8 cellular contexts compared by ENCODE assay signal in the genomic region with DNA sequence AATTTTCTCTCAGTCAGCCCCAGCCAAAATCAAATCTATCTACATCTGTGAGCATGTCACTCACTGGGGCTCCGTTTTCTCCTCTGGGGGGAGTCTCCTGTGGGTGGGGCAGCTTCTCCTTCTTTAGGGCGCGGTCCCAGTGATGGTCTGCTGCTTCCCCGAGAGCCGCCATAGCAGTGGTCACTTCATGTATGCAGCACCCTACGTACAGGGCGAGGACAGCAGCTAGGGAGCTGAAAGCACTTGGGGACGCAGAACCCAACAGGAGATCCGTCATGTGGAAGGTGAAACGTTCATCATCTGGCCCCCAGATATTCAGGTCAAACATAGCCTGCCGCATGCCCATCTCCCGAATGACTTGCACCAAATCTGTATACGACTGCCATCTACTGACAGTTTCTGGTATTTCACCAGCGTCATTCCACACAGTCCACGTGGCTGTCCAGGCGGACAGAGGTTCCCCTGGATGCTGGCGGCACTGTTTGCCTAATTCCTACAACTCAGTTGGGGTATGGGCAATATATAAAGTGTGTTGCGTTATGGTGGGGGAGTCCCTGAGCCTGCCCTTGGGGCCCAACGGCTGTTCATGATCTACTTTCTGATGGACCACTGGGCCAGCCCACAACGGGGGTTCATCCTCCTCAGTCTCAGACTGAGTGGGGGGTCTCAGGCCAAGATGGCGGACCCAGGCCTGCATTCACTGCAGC.
DNase-seq lines count a peak whose midpoint lies in the region; ATAC-seq and TF ChIP-seq lines count a peak whose summit lies in the region.

No MANE protein-coding gene starts in this region.

- H3K27me3 ChIP-seq in GM23338 (ENCODE audit: insufficient read depth) (no peaks in the 10 kb centered on the region), PC-9 (ENCODE audit: insufficient read depth, low read depth) (no peaks in the 10 kb centered on the region), thoracic aorta (replicated peaks; ENCODE audit: insufficient read depth) (no peaks in the 10 kb centered on the region)

- no peak overlapping the region for H3K4me3 Mint-ChIP-seq in CD14-positive monocyte
- H3K4me3 Mint-ChIP-seq in GM23338: no peak overlapping the region

- H3K4me1 ChIP-seq in GM23338 (ENCODE audit: insufficient read depth) (no peaks in the 10 kb centered on the region), PC-9 (replicated peaks; ENCODE audit: insufficient read depth) (no peaks in the 10 kb centered on the region), thoracic aorta (ENCODE audit: control insufficient read depth in 1 of 2, low read depth in 2 of 2) (no peaks in the 10 kb centered on the region)

- H3F3A ChIP-seq in GM23338 (replicated peaks; ENCODE audit: low read depth) (no peaks in the 10 kb centered on the region), PC-9 (ENCODE audit: insufficient read depth, low read depth) (no peaks in the 10 kb centered on the region)

- H3K27ac ChIP-seq in GM23338 (ENCODE audit: low read depth) (no peak overlapping the region), PC-9 (no peak overlapping the region), thoracic aorta (no peak overlapping the region)

- H3K4me2 ChIP-seq in GM23338 (no peak overlapping the region), PC-9 (no peak overlapping the region)

- H3K9me2 ChIP-seq in GM23338 (ENCODE audit: insufficient read depth) (0 out of 2 replicates have a peak, but pooled peaks cover 2% of the 10 kb centered on the region), PC-9 (ENCODE audit: insufficient read depth) (no peaks in the 10 kb centered on the region)

- CTCF ChIA-PET in PC-9 (lab: Charles Lee): no interaction called here

- ATAC-seq in GM23338 (peak; percentile 65), thoracic aorta (ENCODE audit: insufficient number of reproducible peaks, low FRiP score, low read depth) (no peak)

- H3K36me3 Mint-ChIP-seq in CD14-positive monocyte (no peaks in the 10 kb centered on the region), GM23338 (ENCODE audit: low read depth) (peaks cover 29% of the 10 kb centered on the region)

- H3K9me3 Mint-ChIP-seq in CD14-positive monocyte (peaks cover 6 to 17% (median 12%) of the 10 kb centered on the region in 7 donors), GM23338 (peaks cover 29% of the 10 kb centered on the region)

- POLR2A ChIA-PET in PC-9 (lab: Charles Lee; ENCODE audit: unreplicated experiment): no interaction called here

- no peak for DNase-seq in CD14-positive monocyte (ENCODE audit: low spot score)
- DNase-seq in GM23338 (ENCODE audit: low spot score): peak; percentile 62
- DNase-seq in PC-9: peak in 1 of 2 experiments; percentile 12
- DNase-seq in head of caudate nucleus: peak in 22 of 42 donors; percentile 8 to 71 (median 30)
- DNase-seq in thoracic aorta (ENCODE audit: low spot score): no peak
- no peak for DNase-seq in mucosa of gallbladder (ENCODE audit: low spot score)
- no peak for DNase-seq in HPDE6-E6E7 (ENCODE audit: extremely low spot score)
- no peak for DNase-seq in NCI-H2107 treated with DMSO at 0.1 percent for 48 hours (lab: John Stamatoyannopoulos, UW; ENCODE audit: unreplicated experiment)

- H3K36me3 ChIP-seq in GM23338 (ENCODE audit: insufficient read depth) (0 out of 2 replicates have a peak, but pooled peaks cover 17% of the 10 kb centered on the region), PC-9 (ENCODE audit: low read depth) (no peaks in the 10 kb centered on the region), thoracic aorta (no peaks in the 10 kb centered on the region)

- H3K4me1 Mint-ChIP-seq in CD14-positive monocyte (peaks cover 11% of the 10 kb centered on the region), GM23338 (peaks cover 8% of the 10 kb centered on the region)

- peaks cover 12% of the 10 kb centered on the region for H3K9me3 ChIP-seq in PC-9 (ENCODE audit: insufficient read depth, low read depth)
- no peaks in the 10 kb centered on the region for H3K9me3 ChIP-seq in thoracic aorta

- no peak overlapping the region for H3K4me3 ChIP-seq in GM23338
- no peak overlapping the region for H3K4me3 ChIP-seq in PC-9
- H3K4me3 ChIP-seq in thoracic aorta: no peak overlapping the region

- TF ChIP-seq CTCF in CD14-positive monocyte (IDR thresholded peaks at IDR 0.05) (peak; percentile 39), GM23338 (conservative IDR thresholded peaks at IDR 0.05; ENCODE audit: low read depth in 2 of 2) (peak; percentile 62 to 79), PC-9 (conservative IDR thresholded peaks at IDR 0.05) (peak; percentile 62), thoracic aorta (IDR thresholded peaks at IDR 0.05) (peak; percentile 36)

- H3K27me3 Mint-ChIP-seq in CD14-positive monocyte (ENCODE audit: low read depth in 3 of 3) (peaks cover 0 to 3% (median 1%) of the 10 kb centered on the region in 3 donors), GM23338 (ENCODE audit: insufficient read depth, low read depth, poor library complexity) (peaks cover 4% of the 10 kb centered on the region)

- BruUV-seq in PC-9 (replicated peaks; lab: Mats Ljungman, UMichigan): no TSS peak

- H2AFZ ChIP-seq in GM23338 (no peak overlapping the region), PC-9 (no peak overlapping the region)

- no peaks in the 10 kb centered on the region for H3K79me2 ChIP-seq in GM23338 (replicated peaks; ENCODE audit: insufficient read depth)
- no peaks in the 10 kb centered on the region for H3K79me2 ChIP-seq in PC-9 (ENCODE audit: low read depth)

- H4K20me1 ChIP-seq in GM23338 (replicated peaks; ENCODE audit: insufficient read depth) (no peaks in the 10 kb centered on the region), PC-9 (ENCODE audit: insufficient read depth) (no peaks in the 10 kb centered on the region)

- intact Hi-C loops in CD14-positive monocyte (cut with micrococcal nuclease): no loop called here
- intact Hi-C loops in PC-9 (cut with micrococcal nuclease; ENCODE audit: unreplicated experiment): loop anchor here (10.0 kb wide), 1 partner anchor 799 kb away; a partner anchor contains a TSS
- intact Hi-C loops in head of caudate nucleus (cut with DNase I): no loop called here

- H3K27ac Mint-ChIP-seq in CD14-positive monocyte (peak overlapping the region in 2 of 7 donors; percentile 10 to 30), GM23338 (no peak overlapping the region)

TF ChIP-seq in GM23338, 12 proteins besides CTCF, POLR2A, EP300 and RAD21:
- TF ChIP-seq ZNF114 (CRISPR knock-in tag; IDR thresholded peaks at IDR 0.05) (no peak), JUNB (IDR thresholded peaks at IDR 0.05; ENCODE audit: unreplicated experiment) (no peak), ZNF331 (CRISPR knock-in tag; IDR thresholded peaks at IDR 0.05; ENCODE audit: low read depth) (no peak), EZH2 (IDR thresholded peaks at IDR 0.05; ENCODE audit: low read depth, unreplicated experiment) (no peak), STAT1 (IDR thresholded peaks at IDR 0.05; ENCODE audit: unreplicated experiment) (no peak), EZH2phosphoT487 (IDR thresholded peaks at IDR 0.05; ENCODE audit: unreplicated experiment) (no peak), POLR2AphosphoS5 (IDR thresholded peaks at IDR 0.05; ENCODE audit: low read depth) (no peak), CREB1 (CRISPR knock-in tag; IDR thresholded peaks at IDR 0.05; ENCODE audit: low read depth) (no peak), NANOG (IDR thresholded peaks at IDR 0.05; ENCODE audit: borderline replicate concordance) (no peak)
- TF ChIP-seq, protein P1, sequence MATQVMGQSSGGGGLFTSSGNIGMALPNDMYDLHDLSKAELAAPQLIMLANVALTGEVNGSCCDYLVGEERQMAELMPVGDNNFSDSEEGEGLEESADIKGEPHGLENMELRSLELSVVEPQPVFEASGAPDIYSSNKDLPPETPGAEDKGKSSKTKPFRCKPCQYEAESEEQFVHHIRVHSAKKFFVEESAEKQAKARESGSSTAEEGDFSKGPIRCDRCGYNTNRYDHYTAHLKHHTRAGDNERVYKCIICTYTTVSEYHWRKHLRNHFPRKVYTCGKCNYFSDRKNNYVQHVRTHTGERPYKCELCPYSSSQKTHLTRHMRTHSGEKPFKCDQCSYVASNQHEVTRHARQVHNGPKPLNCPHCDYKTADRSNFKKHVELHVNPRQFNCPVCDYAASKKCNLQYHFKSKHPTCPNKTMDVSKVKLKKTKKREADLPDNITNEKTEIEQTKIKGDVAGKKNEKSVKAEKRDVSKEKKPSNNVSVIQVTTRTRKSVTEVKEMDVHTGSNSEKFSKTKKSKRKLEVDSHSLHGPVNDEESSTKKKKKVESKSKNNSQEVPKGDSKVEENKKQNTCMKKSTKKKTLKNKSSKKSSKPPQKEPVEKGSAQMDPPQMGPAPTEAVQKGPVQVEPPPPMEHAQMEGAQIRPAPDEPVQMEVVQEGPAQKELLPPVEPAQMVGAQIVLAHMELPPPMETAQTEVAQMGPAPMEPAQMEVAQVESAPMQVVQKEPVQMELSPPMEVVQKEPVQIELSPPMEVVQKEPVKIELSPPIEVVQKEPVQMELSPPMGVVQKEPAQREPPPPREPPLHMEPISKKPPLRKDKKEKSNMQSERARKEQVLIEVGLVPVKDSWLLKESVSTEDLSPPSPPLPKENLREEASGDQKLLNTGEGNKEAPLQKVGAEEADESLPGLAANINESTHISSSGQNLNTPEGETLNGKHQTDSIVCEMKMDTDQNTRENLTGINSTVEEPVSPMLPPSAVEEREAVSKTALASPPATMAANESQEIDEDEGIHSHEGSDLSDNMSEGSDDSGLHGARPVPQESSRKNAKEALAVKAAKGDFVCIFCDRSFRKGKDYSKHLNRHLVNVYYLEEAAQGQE (IDR thresholded peaks at IDR 0.05; ENCODE audit: unreplicated experiment): no peak
- TF ChIP-seq, protein P2, sequence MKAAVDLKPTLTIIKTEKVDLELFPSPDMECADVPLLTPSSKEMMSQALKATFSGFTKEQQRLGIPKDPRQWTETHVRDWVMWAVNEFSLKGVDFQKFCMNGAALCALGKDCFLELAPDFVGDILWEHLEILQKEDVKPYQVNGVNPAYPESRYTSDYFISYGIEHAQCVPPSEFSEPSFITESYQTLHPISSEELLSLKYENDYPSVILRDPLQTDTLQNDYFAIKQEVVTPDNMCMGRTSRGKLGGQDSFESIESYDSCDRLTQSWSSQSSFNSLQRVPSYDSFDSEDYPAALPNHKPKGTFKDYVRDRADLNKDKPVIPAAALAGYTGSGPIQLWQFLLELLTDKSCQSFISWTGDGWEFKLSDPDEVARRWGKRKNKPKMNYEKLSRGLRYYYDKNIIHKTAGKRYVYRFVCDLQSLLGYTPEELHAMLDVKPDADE (IDR thresholded peaks at IDR 0.05): no peak

Comparison
In these comparisons a context has a peak if more than half of its experiments do, and no peak if none do; other contexts are left out.
1. DNase-seq: peak in GM23338 (single experiment) and head of caudate nucleus (22 of 42); none in CD14-positive monocyte (single experiment), thoracic aorta (single experiment), mucosa of gallbladder (single experiment), HPDE6-E6E7 (single experiment) and NCI-H2107 treated with DMSO at 0.1 percent for 48 hours (single experiment).
2. Peak in every context shown above with its lines, with median percentiles within 50 percentile points of each other: CTCF ChIP-seq.